Comparison of ENCODE assay signal across 26 cellular contexts in genomic region chr1:71014110-71014509, GRCh38. TPM values are rescaled to one million over a fixed set of nuclear protein-coding genes. Genes with fewer than 3 reads are reported as not detected.
A peak's percentile ranks its signal among the peaks of the same experiment; 100 is the strongest.
DNase-seq lines count a peak whose midpoint lies in the region; ATAC-seq, FAIRE-seq and TF ChIP-seq lines count a peak whose summit lies in the region.
"Had no signal": no experiment of that assay in that cellular context is flagged by ENCODE, and none has a peak within 500 bp of the region (broad histone marks: within the 10 kb centered on the region; RNA-seq: fewer than 3 reads in every experiment).

No MANE protein-coding gene starts in this region.

- H3K27ac ChIP-seq in SJSA1 (peak overlapping the region; percentile 45), thoracic aorta (peak overlapping the region; percentile 11 to 54), breast epithelium (no peak overlapping the region)
- H3K27ac ChIP-seq: dorsolateral prefrontal cortex, left ventricle myocardium inferior, testis had no signal

- FAIRE-seq in GM12891 (lab: Jason Lieb, UNC) = no peak
- FAIRE-seq: HTR-8/SVneo, islet of Langerhans had no signal

- intact Hi-C loops in breast epithelium (cut with DNase I; ENCODE audit: low total_unique reads) = no loop called here

- H3K27me3 ChIP-seq in SJSA1 (replicated peaks) (no peaks in the 10 kb centered on the region), thoracic aorta (replicated peaks; ENCODE audit: insufficient read depth) (no peaks in the 10 kb centered on the region), breast epithelium (no peaks in the 10 kb centered on the region)
- H3K27me3 ChIP-seq: MG63, testis had no signal

- TF ChIP-seq POLR2A in GM12891 (IDR thresholded peaks at IDR 0.05; ENCODE audit: low read depth, low read length) = no peak
- TF ChIP-seq POLR2A in breast epithelium (IDR thresholded peaks at IDR 0.05) = no peak

- peaks cover 25% of the 10 kb centered on the region for H3K4me1 ChIP-seq in SJSA1 (replicated peaks)
- H3K4me1 ChIP-seq in thoracic aorta (ENCODE audit: control insufficient read depth in 1 of 2, low read depth in 2 of 2) = peaks cover 0 to 57% of the 10 kb centered on the region in 2 donors
- H3K4me1 ChIP-seq in breast epithelium = no peaks in the 10 kb centered on the region
- H3K4me1 ChIP-seq: left ventricle myocardium inferior, testis had no signal

- H3K4me3 ChIP-seq in SJSA1 (no peak overlapping the region), choroid plexus epithelial cell (ENCODE audit: low read depth, low read length) (no peak overlapping the region), thoracic aorta (no peak overlapping the region), breast epithelium (no peak overlapping the region)
- H3K4me3 ChIP-seq: dorsolateral prefrontal cortex, left ventricle myocardium inferior, MG63, testis had no signal

- H3K36me3 ChIP-seq in SJSA1 (no peaks in the 10 kb centered on the region), thoracic aorta (no peaks in the 10 kb centered on the region), breast epithelium (no peaks in the 10 kb centered on the region)
- H3K36me3 ChIP-seq: left ventricle myocardium inferior, MG63 had no signal

- H3K9me3 ChIP-seq in SJSA1 (replicated peaks) (no peaks in the 10 kb centered on the region), thoracic aorta (no peaks in the 10 kb centered on the region), breast epithelium (no peaks in the 10 kb centered on the region)
- H3K9me3 ChIP-seq: left ventricle myocardium inferior, MG63, testis had no signal

- peak; percentile 14 for DNase-seq in ELR (ENCODE audit: low read depth)
- peak in 1 of 2 experiments; percentile 65 for DNase-seq in SJSA1 (ENCODE audit: low read depth in 1 of 2, low spot score in 2 of 2)
- DNase-seq in choroid plexus epithelial cell (ENCODE audit: low read depth) = peak; percentile 13
- DNase-seq in thoracic aorta (ENCODE audit: low spot score) = no peak
- no peak for DNase-seq in stimulated activated naive CD8-positive, alpha-beta T cell treated with anti-CD3 and anti-CD28 coated beads, Interleukin-15, Interleukin-2, amounts not matched to agents 100 U/mL and 50 U/mL, for 24 hours
- no peak for DNase-seq in nucleus accumbens (lab: John Stamatoyannopoulos, UW)
- DNase-seq in GM12891 (ENCODE audit: insufficient read length, low spot score) = no peak
- no peak for DNase-seq in breast epithelium (ENCODE audit: low spot score in 2 of 2)
- DNase-seq: activated naive CD4-positive, alpha-beta T cell treated with Interleukin-2 at 50 U/mL for 16 hours; activated T-cell treated with anti-CD3 and anti-CD28 coated beads, Interleukin-2, amount 50 U/mL, for 72 hours; amniotic stem cell; CD8-positive, alpha-beta T cell; central memory CD4-positive, alpha-beta T cell; dorsolateral prefrontal cortex; HCEC 1CT; KBM-7; left ventricle myocardium inferior; MG63; NCI-H1417; NCI-H446 treated with DMSO at 0.1 percent for 48 hours; stimulated activated naive CD4-positive, alpha-beta T cell; testis had no signal

- ATAC-seq in thoracic aorta (ENCODE audit: insufficient number of reproducible peaks, low FRiP score, low read depth) = no peak
- ATAC-seq in stimulated activated naive CD8-positive, alpha-beta T cell treated with anti-CD3 and anti-CD28 coated beads, Interleukin-15, Interleukin-2, amounts not matched to agents 100 U/mL and 50 U/mL, for 24 hours = no peak
- ATAC-seq: activated T-cell treated with anti-CD3 and anti-CD28 coated beads, Interleukin-2, amount 50 U/mL, for 72 hours; CD8-positive, alpha-beta T cell; sciatic nerve had no signal

- TF ChIP-seq CTCF in choroid plexus epithelial cell (conservative IDR thresholded peaks at IDR 0.05; ENCODE audit: low read depth, low read length) (no peak), thoracic aorta (IDR thresholded peaks at IDR 0.05) (no peak), breast epithelium (IDR thresholded peaks at IDR 0.05) (no peak)

TF ChIP-seq in GM12891, 5 proteins besides CTCF, POLR2A, EP300 and RAD21:
- TF ChIP-seq POU2F2 (IDR thresholded peaks at IDR 0.05; ENCODE audit: low read depth, low read length) (no peak), SPI1 (IDR thresholded peaks at IDR 0.05; ENCODE audit: low read depth, low read length) (no peak), TAF1 (IDR thresholded peaks at IDR 0.05; ENCODE audit: low read depth, low read length) (no peak), POLR2AphosphoS5 (IDR thresholded peaks at IDR 0.05; ENCODE audit: low read depth, low read length) (no peak), PAX5 (IDR thresholded peaks at IDR 0.05; ENCODE audit: insufficient read depth, low read length, severe bottlenecking) (no peak)

RNA-seq across cellular contexts. Expression of gene PTGER3, which starts 33.5 kb away (rescaled TPM):
- 13.2 and 14.9 TPM in 2 replicates for total RNA-seq in SJSA1 (2014; rRNA removed; shearing (Covaris generic))
- total RNA-seq in thoracic aorta (10 to 100 TPM; 45.2 to 61.7 TPM), breast epithelium (100 to 1,000 TPM in 1 of 3 donors, 10 to 100 TPM in 2; 43.3 to 193 (median 52.1) TPM)
- not detected for polyA plus RNA-seq in GM12891 (2012; ENCODE audit: low read depth, missing spikeins)
- total RNA-seq: G401 had no signal

Comparison
In these comparisons a context has a peak if more than half of its experiments do, and no peak if none do; other contexts are left out.
1. DNase-seq: peak in ELR (single experiment) and choroid plexus epithelial cell (single experiment); none in thoracic aorta (single experiment), stimulated activated naive CD8-positive, alpha-beta T cell treated with anti-CD3 and anti-CD28 coated beads, Interleukin-15, Interleukin-2, amounts not matched to agents 100 U/mL and 50 U/mL, for 24 hours (single experiment), nucleus accumbens (0 of 56), GM12891 (single experiment) and breast epithelium (0 of 2).
2. H3K27ac ChIP-seq: peak in SJSA1 (single experiment) and thoracic aorta (2 of 2); none in breast epithelium (0 of 2).